In genomic region chr13:21675095-21676007, GRCh38 we compare ENCODE assay signal across 1 cellular context.
TF ChIP-seq lines count a peak whose summit lies in the region.

No MANE protein-coding gene starts in this region.

TF ChIP-seq in HEK293, 187 proteins besides CTCF, POLR2A, EP300 and RAD21 (continued from another document and continues in another):
- TF ChIP-seq ZNF132 (tag by site-specific recombination; IDR thresholded peaks at IDR 0.05; ENCODE audit: borderline replicate concordance) (no peak), ZNF561 (tag by site-specific recombination; IDR thresholded peaks at IDR 0.05; ENCODE audit: borderline replicate concordance) (0 out of 2 replicates have a peak, but pooled peaks have one; percentile 29), ZNF830 (tag by site-specific recombination; IDR thresholded peaks at IDR 0.05; ENCODE audit: low read depth) (no peak), ZNF747 (tag by site-specific recombination; IDR thresholded peaks at IDR 0.05) (no peak), ZNF214 (tag by site-specific recombination; IDR thresholded peaks at IDR 0.05; ENCODE audit: borderline replicate concordance) (no peak), ZNF776 (tag by site-specific recombination; IDR thresholded peaks at IDR 0.05; ENCODE audit: borderline replicate concordance) (no peak), GLI4 (tag by site-specific recombination; IDR thresholded peaks at IDR 0.05) (no peak), ZNF501 (tag by site-specific recombination; IDR thresholded peaks at IDR 0.05) (no peak), ZFP37 (tag by site-specific recombination; IDR thresholded peaks at IDR 0.05) (no peak), BCL6B (tag by site-specific recombination; IDR thresholded peaks at IDR 0.05) (no peak), ZNF629 (tag by site-specific recombination; IDR thresholded peaks at IDR 0.05) (0 out of 2 replicates have a peak, but pooled peaks have one; percentile 10), BCL11A (tag by site-specific recombination; IDR thresholded peaks at IDR 0.05; ENCODE audit: low read depth) (no peak), ZBTB20 (tag by site-specific recombination; IDR thresholded peaks at IDR 0.05) (peak; percentile 53; the same call in 1 of the 2 replicates), ZNF18 (tag by site-specific recombination; IDR thresholded peaks at IDR 0.05) (no peak), ZNF121 (tag by site-specific recombination; IDR thresholded peaks at IDR 0.05) (no peak), ZNF626 (tag by site-specific recombination; IDR thresholded peaks at IDR 0.05) (no peak), OVOL3 (tag by site-specific recombination; IDR thresholded peaks at IDR 0.05) (no peak), KLF16 (tag by site-specific recombination; IDR thresholded peaks at IDR 0.05) (peak; percentile 65; the same call in 1 of the 2 replicates), ZNF280D (tag by site-specific recombination; IDR thresholded peaks at IDR 0.05) (no peak), ZNF311 (tag by site-specific recombination; IDR thresholded peaks at IDR 0.05; ENCODE audit: borderline replicate concordance) (no peak), ZNF398 (tag by site-specific recombination; IDR thresholded peaks at IDR 0.05) (peak; percentile 57), SCRT2 (tag by site-specific recombination; IDR thresholded peaks at IDR 0.05) (no peak), ZNF658 (tag by site-specific recombination; IDR thresholded peaks at IDR 0.05) (no peak), ZFP69B (tag by site-specific recombination; IDR thresholded peaks at IDR 0.05) (peak; percentile 63), ZNF785 (tag by site-specific recombination; IDR thresholded peaks at IDR 0.05) (no peak), TCF7L2 (IDR thresholded peaks at IDR 0.05; ENCODE audit: borderline replicate concordance, low read depth, low read length) (no peak), ZBTB21 (tag by site-specific recombination; IDR thresholded peaks at IDR 0.05) (no peak), ZNF433 (tag by site-specific recombination; IDR thresholded peaks at IDR 0.05; ENCODE audit: low read depth) (no peak), ZNF843 (tag by site-specific recombination; IDR thresholded peaks at IDR 0.05) (peak; percentile 48; the same call in 1 of the 2 replicates), ZNF639 (tag by site-specific recombination; IDR thresholded peaks at IDR 0.05) (no peak), ZNF514 (tag by site-specific recombination; IDR thresholded peaks at IDR 0.05) (no peak), ZNF76 (tag by site-specific recombination; IDR thresholded peaks at IDR 0.05; ENCODE audit: borderline replicate concordance, low read depth) (no peak), ZNF473 (tag by site-specific recombination; IDR thresholded peaks at IDR 0.05) (no peak), ZNF350 (tag by site-specific recombination; IDR thresholded peaks at IDR 0.05) (no peak), RBAK (tag by site-specific recombination; IDR thresholded peaks at IDR 0.05) (no peak), ZSCAN16 (tag by site-specific recombination; IDR thresholded peaks at IDR 0.05) (no peak), ZEB2 (tag by site-specific recombination; IDR thresholded peaks at IDR 0.05) (peak; percentile 50), ZNF654 (tag by site-specific recombination; IDR thresholded peaks at IDR 0.05; ENCODE audit: low read depth) (no peak), ZNF610 (tag by site-specific recombination; IDR thresholded peaks at IDR 0.05; ENCODE audit: borderline replicate concordance) (no peak), ZBTB44 (tag by site-specific recombination; IDR thresholded peaks at IDR 0.05) (peak; percentile 84), ZNF792 (tag by site-specific recombination; IDR thresholded peaks at IDR 0.05) (no peak), ZBTB7A (tag by site-specific recombination; IDR thresholded peaks at IDR 0.05; ENCODE audit: low read depth) (peak; percentile 62; the same call in 1 of the 2 replicates), KLF10 (tag by site-specific recombination; IDR thresholded peaks at IDR 0.05) (peak; percentile 15; the same call in 1 of the 2 replicates), REST (tag by site-specific recombination; IDR thresholded peaks at IDR 0.05) (no peak), ZNF423 (tag by site-specific recombination; IDR thresholded peaks at IDR 0.05) (peak; percentile 82), ZNF837 (tag by site-specific recombination; IDR thresholded peaks at IDR 0.05) (no peak), ZNF2 (tag by site-specific recombination; IDR thresholded peaks at IDR 0.05) (no peak), KLF1 (tag by site-specific recombination; IDR thresholded peaks at IDR 0.05) (peak; percentile 39), ZNF391 (tag by site-specific recombination; IDR thresholded peaks at IDR 0.05; ENCODE audit: borderline replicate concordance, low read depth) (no peak), GFI1B (tag by site-specific recombination; IDR thresholded peaks at IDR 0.05) (no peak), ZNF426 (tag by site-specific recombination; IDR thresholded peaks at IDR 0.05) (no peak), ZNF174 (tag by site-specific recombination; IDR thresholded peaks at IDR 0.05) (no peak), YY2 (tag by site-specific recombination; IDR thresholded peaks at IDR 0.05) (no peak), ZNF280C (tag by site-specific recombination; IDR thresholded peaks at IDR 0.05) (no peak), ZNF37A (tag by site-specific recombination; IDR thresholded peaks at IDR 0.05) (no peak)
